ENCODE assay signal across 9 cellular contexts in genomic region chr16:67349172-67349571, GRCh38. TPM values are rescaled to one million over a fixed set of nuclear protein-coding genes. Genes with fewer than 3 reads are reported as not detected.
DNase-seq lines count a peak whose midpoint lies in the region; TF ChIP-seq lines count a peak whose summit lies in the region.
"Had no signal": no experiment of that assay in that cellular context is flagged by ENCODE, and none has a peak within 500 bp of the region (broad histone marks: within the 10 kb centered on the region; RNA-seq: fewer than 3 reads in every experiment).

No MANE protein-coding gene starts in this region.

- H3K4me1 Mint-ChIP-seq in activated T-helper 2 cell treated with anti-CD3 and anti-CD28 coated beads, Interferon-gamma antibody, Interleukin-2, Interleukin-4, amounts not matched to agents 10 μg/mL and 5 μg/mL and 100 μg/mL, durations not matched to agents 14 hours and 24 hours and 36 hours (ENCODE audit: low read depth): no peaks in the 10 kb centered on the region
- H3K4me1 Mint-ChIP-seq in activated T-helper 1 cell treated with anti-CD3 and anti-CD28 coated beads, Interleukin-12 subunit alpha, Interleukin-12 subunit beta, Interleukin-2, Interleukin-4 antibody, amounts not matched to agents 30 ng/mL and 10 ng/mL and 1 ng/mL, durations not matched to agents 14 hours and 24 hours and 36 hours (ENCODE audit: low read depth): no peaks in the 10 kb centered on the region

- no peaks in the 10 kb centered on the region for H3K36me3 ChIP-seq in A673 (ENCODE audit: insufficient read depth, low read length, poor library complexity, severe bottlenecking)

- H3K9me3 ChIP-seq in A673 (ENCODE audit: low read depth, low read length, poor library complexity, severe bottlenecking): no peaks in the 10 kb centered on the region

- no peak overlapping the region for H3K27ac Mint-ChIP-seq in activated T-helper 2 cell treated with anti-CD3 and anti-CD28 coated beads, Interferon-gamma antibody, Interleukin-2, Interleukin-4, amounts not matched to agents 10 μg/mL and 5 μg/mL and 100 μg/mL, durations not matched to agents 14 hours and 24 hours and 36 hours
- H3K27ac Mint-ChIP-seq in activated T-helper 1 cell treated with anti-CD3 and anti-CD28 coated beads, Interleukin-12 subunit alpha, Interleukin-12 subunit beta, Interleukin-2, Interleukin-4 antibody, amounts not matched to agents 30 ng/mL and 10 ng/mL and 1 ng/mL, durations not matched to agents 14 hours and 24 hours and 36 hours: no peak overlapping the region

- DNase-seq in A673 (ENCODE audit: low spot score): peak; percentile 29
- no peak for DNase-seq in GM13977 (ENCODE audit: low spot score)
- DNase-seq in RKO (ENCODE audit: low spot score): peak; percentile 55
- peak in 1 of 2 donors; percentile 40 for DNase-seq in foreskin fibroblast
- DNase-seq in activated T-helper 2 cell treated with anti-CD3 and anti-CD28 coated beads, Interferon-gamma antibody, Interleukin-2, Interleukin-4, amounts not matched to agents 10 μg/mL and 5 μg/mL and 100 μg/mL, durations not matched to agents 14 hours and 24 hours and 36 hours (ENCODE audit: low spot score): no peak
- no peak for DNase-seq in activated T-helper 1 cell treated with anti-CD3 and anti-CD28 coated beads, Interleukin-12 subunit alpha, Interleukin-12 subunit beta, Interleukin-2, Interleukin-4 antibody, amounts not matched to agents 30 ng/mL and 10 ng/mL and 1 ng/mL, durations not matched to agents 14 hours and 24 hours and 36 hours (ENCODE audit: low spot score)
- DNase-seq in putamen (ENCODE audit: low spot score): no peak
- DNase-seq in activated naive CD4-positive, alpha-beta T cell treated with anti-CD3 and anti-CD28 coated beads, Interleukin-2, amount 50 U/mL, for 16 hours: no peak

- no peaks in the 10 kb centered on the region for H3K36me3 Mint-ChIP-seq in activated T-helper 2 cell treated with anti-CD3 and anti-CD28 coated beads, Interferon-gamma antibody, Interleukin-2, Interleukin-4, amounts not matched to agents 10 μg/mL and 5 μg/mL and 100 μg/mL, durations not matched to agents 14 hours and 24 hours and 36 hours (ENCODE audit: low read depth)
- no peaks in the 10 kb centered on the region for H3K36me3 Mint-ChIP-seq in activated T-helper 1 cell treated with anti-CD3 and anti-CD28 coated beads, Interleukin-12 subunit alpha, Interleukin-12 subunit beta, Interleukin-2, Interleukin-4 antibody, amounts not matched to agents 30 ng/mL and 10 ng/mL and 1 ng/mL, durations not matched to agents 14 hours and 24 hours and 36 hours (ENCODE audit: low read depth)

- peaks cover 24% of the 10 kb centered on the region for H3K27me3 Mint-ChIP-seq in activated T-helper 2 cell treated with anti-CD3 and anti-CD28 coated beads, Interferon-gamma antibody, Interleukin-2, Interleukin-4, amounts not matched to agents 10 μg/mL and 5 μg/mL and 100 μg/mL, durations not matched to agents 14 hours and 24 hours and 36 hours (ENCODE audit: low read depth)
- H3K27me3 Mint-ChIP-seq in activated T-helper 1 cell treated with anti-CD3 and anti-CD28 coated beads, Interleukin-12 subunit alpha, Interleukin-12 subunit beta, Interleukin-2, Interleukin-4 antibody, amounts not matched to agents 30 ng/mL and 10 ng/mL and 1 ng/mL, durations not matched to agents 14 hours and 24 hours and 36 hours (ENCODE audit: insufficient read depth): peaks cover 16% of the 10 kb centered on the region

- in situ Hi-C loops in GM13977 (cut with MboI; ENCODE audit: low pct_unique_long_range_greater_than_20kb, low sequenced_read_pairs, unreplicated experiment): no loop called here

- no peaks in the 10 kb centered on the region for H3K4me1 ChIP-seq in A673 (ENCODE audit: insufficient read depth, low read length, poor library complexity, severe bottlenecking)

- H3K9me3 Mint-ChIP-seq in activated T-helper 2 cell treated with anti-CD3 and anti-CD28 coated beads, Interferon-gamma antibody, Interleukin-2, Interleukin-4, amounts not matched to agents 10 μg/mL and 5 μg/mL and 100 μg/mL, durations not matched to agents 14 hours and 24 hours and 36 hours: no peaks in the 10 kb centered on the region
- no peaks in the 10 kb centered on the region for H3K9me3 Mint-ChIP-seq in activated T-helper 1 cell treated with anti-CD3 and anti-CD28 coated beads, Interleukin-12 subunit alpha, Interleukin-12 subunit beta, Interleukin-2, Interleukin-4 antibody, amounts not matched to agents 30 ng/mL and 10 ng/mL and 1 ng/mL, durations not matched to agents 14 hours and 24 hours and 36 hours

- no peak overlapping the region for H3K4me3 ChIP-seq in A673 (ENCODE audit: low read depth, low read length, poor library complexity, severe bottlenecking)
- no peak overlapping the region for H3K4me3 ChIP-seq in foreskin fibroblast (ENCODE audit: low read depth in 1 of 2, low read length in 2 of 2)
- H3K4me3 ChIP-seq: skin epidermis had no signal

- TF ChIP-seq CTCF in A673 (conservative IDR thresholded peaks at IDR 0.05; ENCODE audit: low read depth, low read length) (peak; percentile 46), GM13977 (IDR thresholded peaks at IDR 0.05; ENCODE audit: extremely low read depth, insufficient read depth, missing control alignments) (peak; percentile 34), foreskin fibroblast (IDR thresholded peaks at IDR 0.05; ENCODE audit: low read depth, low read length) (peak; percentile 34)

- POLR2A ChIA-PET in A673 (lab: Charles Lee; ENCODE audit: low non-redundant PET): no interaction called here

- no peak overlapping the region for H3K27ac ChIP-seq in A673 (ENCODE audit: low read depth, low read length, poor library complexity, severe bottlenecking)
- H3K27ac ChIP-seq: skin epidermis had no signal

- no peaks in the 10 kb centered on the region for H3K27me3 ChIP-seq in A673 (replicated peaks; ENCODE audit: insufficient read depth, low read depth, low read length, poor library complexity)

- no TSS peak for BruUV-seq in A673 (replicated peaks; lab: Mats Ljungman, UMichigan)

- CTCF ChIA-PET in A673 (lab: Charles Lee): interaction anchor here (0.5 to 0.7 kb wide), 3 partner anchors 16 to 679 kb away, joined by 3 to 6 read pairs (median 4); no protein-coding TSS in a partner anchor

- intact Hi-C loops in A673 (cut with micrococcal nuclease; ENCODE audit: unreplicated experiment): no loop called here
- intact Hi-C loops in activated T-helper 2 cell treated with anti-CD3 and anti-CD28 coated beads, Interferon-gamma antibody, Interleukin-2, Interleukin-4, amounts not matched to agents 10 μg/mL and 5 μg/mL and 100 μg/mL, durations not matched to agents 14 hours and 24 hours and 36 hours (cut with micrococcal nuclease): loop anchor here (5.0 kb wide), 1 partner anchor 53 kb away; no protein-coding TSS in a partner anchor
- intact Hi-C loops in activated T-helper 1 cell treated with anti-CD3 and anti-CD28 coated beads, Interleukin-12 subunit alpha, Interleukin-12 subunit beta, Interleukin-2, Interleukin-4 antibody, amounts not matched to agents 30 ng/mL and 10 ng/mL and 1 ng/mL, durations not matched to agents 14 hours and 24 hours and 36 hours (cut with micrococcal nuclease): no loop called here

- H3K4me3 Mint-ChIP-seq in activated T-helper 2 cell treated with anti-CD3 and anti-CD28 coated beads, Interferon-gamma antibody, Interleukin-2, Interleukin-4, amounts not matched to agents 10 μg/mL and 5 μg/mL and 100 μg/mL, durations not matched to agents 14 hours and 24 hours and 36 hours (ENCODE audit: low read depth): no peak overlapping the region
- H3K4me3 Mint-ChIP-seq in activated T-helper 1 cell treated with anti-CD3 and anti-CD28 coated beads, Interleukin-12 subunit alpha, Interleukin-12 subunit beta, Interleukin-2, Interleukin-4 antibody, amounts not matched to agents 30 ng/mL and 10 ng/mL and 1 ng/mL, durations not matched to agents 14 hours and 24 hours and 36 hours: no peak overlapping the region

RNA-seq across cellular contexts. Expression of gene LRRC36, which starts 22.6 kb away (rescaled TPM):
- not detected in 2 replicates for total RNA-seq in A673 (2021)
- 0.60 and 0.89 TPM in 2 replicates for total RNA-seq in activated T-helper 2 cell treated with anti-CD3 and anti-CD28 coated beads, Interferon-gamma antibody, Interleukin-2, Interleukin-4, amounts not matched to agents 10 μg/mL and 5 μg/mL and 100 μg/mL, durations not matched to agents 14 hours and 24 hours and 36 hours
- total RNA-seq in activated T-helper 1 cell treated with anti-CD3 and anti-CD28 coated beads, Interleukin-12 subunit alpha, Interleukin-12 subunit beta, Interleukin-2, Interleukin-4 antibody, amounts not matched to agents 30 ng/mL and 10 ng/mL and 1 ng/mL, durations not matched to agents 14 hours and 24 hours and 36 hours: 0.22 and 0.23 TPM in 2 replicates

RNA-seq across cellular contexts. Expression of gene KCTD19, which starts 22.6 kb away (rescaled TPM):
- total RNA-seq in A673 (2021): 0.32 TPM in 1 of 2 replicates, not detected in the other
- 0.87 and 1.2 TPM in 2 replicates for total RNA-seq in activated T-helper 2 cell treated with anti-CD3 and anti-CD28 coated beads, Interferon-gamma antibody, Interleukin-2, Interleukin-4, amounts not matched to agents 10 μg/mL and 5 μg/mL and 100 μg/mL, durations not matched to agents 14 hours and 24 hours and 36 hours
- 0.22 and 0.62 TPM in 2 replicates for total RNA-seq in activated T-helper 1 cell treated with anti-CD3 and anti-CD28 coated beads, Interleukin-12 subunit alpha, Interleukin-12 subunit beta, Interleukin-2, Interleukin-4 antibody, amounts not matched to agents 30 ng/mL and 10 ng/mL and 1 ng/mL, durations not matched to agents 14 hours and 24 hours and 36 hours

RNA-seq across cellular contexts. Expression of gene TPPP3, which starts 44.1 kb away (rescaled TPM):
- 0.28 and 0.31 TPM in 2 replicates for total RNA-seq in A673 (2021)
- total RNA-seq in activated T-helper 2 cell treated with anti-CD3 and anti-CD28 coated beads, Interferon-gamma antibody, Interleukin-2, Interleukin-4, amounts not matched to agents 10 μg/mL and 5 μg/mL and 100 μg/mL, durations not matched to agents 14 hours and 24 hours and 36 hours: not detected in 2 replicates
- total RNA-seq in activated T-helper 1 cell treated with anti-CD3 and anti-CD28 coated beads, Interleukin-12 subunit alpha, Interleukin-12 subunit beta, Interleukin-2, Interleukin-4 antibody, amounts not matched to agents 30 ng/mL and 10 ng/mL and 1 ng/mL, durations not matched to agents 14 hours and 24 hours and 36 hours: not detected in 2 replicates

Comparison
In these comparisons a context has a peak if more than half of its experiments do, and no peak if none do; other contexts are left out.
1. DNase-seq: peak in A673 (single experiment) and RKO (single experiment); none in GM13977 (single experiment), activated T-helper 2 cell treated with anti-CD3 and anti-CD28 coated beads, Interferon-gamma antibody, Interleukin-2, Interleukin-4, amounts not matched to agents 10 μg/mL and 5 μg/mL and 100 μg/mL, durations not matched to agents 14 hours and 24 hours and 36 hours (single experiment), activated T-helper 1 cell treated with anti-CD3 and anti-CD28 coated beads, Interleukin-12 subunit alpha, Interleukin-12 subunit beta, Interleukin-2, Interleukin-4 antibody, amounts not matched to agents 30 ng/mL and 10 ng/mL and 1 ng/mL, durations not matched to agents 14 hours and 24 hours and 36 hours (single experiment), putamen (single experiment) and activated naive CD4-positive, alpha-beta T cell treated with anti-CD3 and anti-CD28 coated beads, Interleukin-2, amount 50 U/mL, for 16 hours (single experiment).
2. Peak in every context shown above with its lines, with median percentiles within 50 percentile points of each other: CTCF ChIP-seq.